In the genomic region with DNA sequence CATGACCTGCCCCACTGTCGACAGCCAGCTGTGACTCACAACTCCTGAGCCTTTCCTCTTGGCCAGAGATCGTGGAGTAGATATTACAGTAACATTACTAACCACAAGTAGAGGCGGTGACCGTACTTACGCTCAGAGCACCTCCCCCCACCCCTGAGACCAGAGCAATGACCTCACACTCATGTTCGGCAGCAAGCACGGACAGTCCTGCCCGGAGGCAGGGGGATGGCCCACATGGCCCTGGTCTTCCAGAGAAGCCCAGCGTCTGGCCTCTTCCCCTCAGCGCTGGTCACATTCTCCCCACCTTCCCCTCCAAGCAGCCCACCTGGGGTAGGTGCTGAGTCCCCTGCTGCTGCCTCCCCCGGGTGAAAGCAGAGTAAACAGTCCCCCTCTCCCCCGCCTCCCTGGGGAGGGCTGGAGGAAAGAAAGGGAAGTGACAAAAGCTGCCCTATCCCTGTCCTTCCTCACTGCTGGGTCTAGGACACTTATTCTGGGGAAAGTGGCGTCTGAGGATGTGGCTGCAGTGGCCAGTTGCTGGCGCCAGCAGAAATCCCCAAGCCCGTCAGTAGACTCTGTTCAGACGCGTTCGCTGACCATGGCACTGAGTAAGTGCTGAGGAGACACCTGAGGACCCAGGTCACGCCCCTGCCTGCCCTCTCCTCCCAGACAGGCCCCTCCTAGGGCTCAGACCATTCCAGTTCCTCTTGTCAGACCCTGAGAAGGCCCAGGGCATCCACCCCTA, we compare ENCODE assay signal across 8 cellular contexts.
DNase-seq lines count a peak whose midpoint lies in the region; ATAC-seq lines count a peak whose summit lies in the region.

No MANE protein-coding gene starts in this region.

- peak overlapping the region in 2 of 5 donors; percentile 27 to 55 for H3K4me3 Mint-ChIP-seq in immature natural killer cell
- H3K4me3 Mint-ChIP-seq in stimulated activated naive CD8-positive, alpha-beta T cell treated with anti-CD3 and anti-CD28 coated beads, Interleukin-15, amount 100 ng/mL, for 72 hours = peak overlapping the region in 1 of 2 donors; percentile 34

- H3K4me1 Mint-ChIP-seq in immature natural killer cell = peaks cover 16 to 18% of the 10 kb centered on the region in 2 donors
- H3K4me1 Mint-ChIP-seq in stimulated activated naive CD8-positive, alpha-beta T cell treated with anti-CD3 and anti-CD28 coated beads, Interleukin-15, amount 100 ng/mL, for 72 hours = peaks cover 21% of the 10 kb centered on the region

- no peaks in the 10 kb centered on the region for H3K36me3 Mint-ChIP-seq in immature natural killer cell

- peak; percentile 100 for DNase-seq in amniotic epithelial cell (ENCODE audit: low read depth)
- DNase-seq in immature natural killer cell = peak; percentile 48 to 61 (median 57)
- peak in 1 of 2 donors; percentile 35 for DNase-seq in stimulated activated naive CD8-positive, alpha-beta T cell treated with anti-CD3 and anti-CD28 coated beads, Interleukin-15, amount 100 ng/mL, for 72 hours
- no peak for DNase-seq in germinal center (ENCODE audit: low spot score)
- DNase-seq in DMS53 treated with DMSO at 0.1 percent for 48 hours (lab: John Stamatoyannopoulos, UW; ENCODE audit: unreplicated experiment) = no peak

- peaks cover 0 to 7% (median 6%) of the 10 kb centered on the region in 3 donors for H3K27me3 Mint-ChIP-seq in immature natural killer cell (ENCODE audit: low read depth in 3 of 3)
- H3K27me3 Mint-ChIP-seq in stimulated activated naive CD8-positive, alpha-beta T cell treated with anti-CD3 and anti-CD28 coated beads, Interleukin-15, amount 100 ng/mL, for 72 hours = peaks cover 16% of the 10 kb centered on the region

- peak overlapping the region in 5 of 6 donors; percentile 55 to 88 (median 74) for H3K27ac Mint-ChIP-seq in immature natural killer cell
- H3K27ac Mint-ChIP-seq in stimulated activated naive CD8-positive, alpha-beta T cell treated with anti-CD3 and anti-CD28 coated beads, Interleukin-15, amount 100 ng/mL, for 72 hours = no peak overlapping the region

- ATAC-seq in GM18508 (IDR thresholded peaks at IDR 0.05; ENCODE audit: insufficient read depth, unreplicated experiment) (peak; percentile 52), HG03064 (IDR thresholded peaks at IDR 0.05; ENCODE audit: low read depth, unreplicated experiment) (peak; percentile 64), HG02973 (IDR thresholded peaks at IDR 0.05; ENCODE audit: unreplicated experiment) (no peak)
- ATAC-seq in stimulated activated naive CD8-positive, alpha-beta T cell treated with anti-CD3 and anti-CD28 coated beads, Interleukin-15, amount 100 ng/mL, for 72 hours = peak; percentile 83

- H3K9me3 Mint-ChIP-seq in immature natural killer cell = peaks cover 0 to 2% (median 0%) of the 10 kb centered on the region in 6 donors
- H3K9me3 Mint-ChIP-seq in stimulated activated naive CD8-positive, alpha-beta T cell treated with anti-CD3 and anti-CD28 coated beads, Interleukin-15, amount 100 ng/mL, for 72 hours = peaks cover 0 to 11% of the 10 kb centered on the region in 2 donors

Comparison
In these comparisons a context has a peak if more than half of its experiments do, and no peak if none do; other contexts are left out.
1. DNase-seq: peak in amniotic epithelial cell (single experiment) and immature natural killer cell (3 of 3); none in germinal center (single experiment) and DMS53 treated with DMSO at 0.1 percent for 48 hours (single experiment).
2. H3K27ac Mint-ChIP-seq: peak in immature natural killer cell (5 of 6); none in stimulated activated naive CD8-positive, alpha-beta T cell treated with anti-CD3 and anti-CD28 coated beads, Interleukin-15, amount 100 ng/mL, for 72 hours (0 of 2).